In the genomic region with DNA sequence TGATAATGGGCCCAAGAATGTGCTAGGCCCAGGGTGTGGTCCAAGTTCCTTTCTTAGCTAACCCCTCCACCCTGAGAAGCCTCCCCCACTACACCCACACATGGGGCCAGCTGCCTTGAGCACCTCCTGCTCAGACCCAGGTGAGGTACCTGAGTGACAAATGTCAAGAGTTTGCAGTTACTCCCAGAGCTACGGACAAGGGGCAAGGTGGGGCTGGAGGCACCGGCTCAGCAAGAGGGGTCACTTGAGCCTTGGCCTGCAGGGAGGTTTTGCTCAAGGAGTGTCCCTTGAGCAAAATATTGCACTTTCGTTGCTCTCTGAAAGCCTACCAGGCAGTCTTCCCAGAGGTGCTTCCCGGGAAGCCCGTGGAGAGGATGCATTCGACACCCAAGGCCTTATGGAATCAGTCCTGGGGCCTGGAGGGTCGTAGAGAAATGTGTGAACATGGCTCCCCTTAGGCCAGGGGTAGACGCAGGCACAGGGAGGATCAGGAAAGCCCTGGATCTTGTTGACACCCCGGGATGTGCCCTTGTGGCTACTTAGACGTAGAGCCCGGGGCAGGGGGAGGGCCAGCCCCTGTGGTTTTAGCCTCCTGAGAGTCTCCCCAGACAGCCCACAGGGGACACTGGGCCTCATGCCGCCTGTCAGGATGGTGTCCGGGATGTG, we compare ENCODE assay signal across 30 cellular contexts.
DNase-seq lines count a peak whose midpoint lies in the region; ATAC-seq, FAIRE-seq and TF ChIP-seq lines count a peak whose summit lies in the region.
"Had no signal": no experiment of that assay in that cellular context is flagged by ENCODE, and none has a peak within 500 bp of the region (broad histone marks: within the 10 kb centered on the region; RNA-seq: fewer than 3 reads in every experiment).

No MANE protein-coding gene starts in this region.

- no peaks in the 10 kb centered on the region for H3K4me1 ChIP-seq in right lobe of liver
- peaks cover 39% of the 10 kb centered on the region for H3K4me1 ChIP-seq in HepG2 (ENCODE audit: insufficient read depth, low read length)
- H3K4me1 ChIP-seq in ovary (ENCODE audit: insufficient read depth), result no peaks in the 10 kb centered on the region
- H3K4me1 ChIP-seq in mesenchymal stem cell (ENCODE audit: control insufficient read depth, insufficient read depth, low read depth, low read length), result peaks cover 2% of the 10 kb centered on the region

- TF ChIP-seq CTCF in right lobe of liver (IDR thresholded peaks at IDR 0.05) (no peak), HepG2 (CRISPR knock-in tag; IDR thresholded peaks at IDR 0.05) (no peak), ovary (IDR thresholded peaks at IDR 0.05) (no peak)

- H3K27me3 ChIP-seq in right lobe of liver (no peaks in the 10 kb centered on the region), HepG2 (ENCODE audit: control insufficient read depth in 1 of 2, insufficient read depth in 2 of 2, low read length in 2 of 2) (peaks cover 12 to 55% of the 10 kb centered on the region in 2 experiments), ovary (no peaks in the 10 kb centered on the region), mesenchymal stem cell (ENCODE audit: control insufficient read depth in 1 of 2, insufficient read depth in 1 of 2, low read length in 2 of 2) (peaks cover 0 to 37% of the 10 kb centered on the region in 2 experiments)

- H3K36me3 ChIP-seq in right lobe of liver (no peaks in the 10 kb centered on the region), HepG2 (replicated peaks in 1 of 2; ENCODE audit: control insufficient read depth in 1 of 2, insufficient read depth in 2 of 2, low read length in 2 of 2) (no peaks in the 10 kb centered on the region), ovary (no peaks in the 10 kb centered on the region), mesenchymal stem cell (ENCODE audit: control insufficient read depth in 1 of 2, insufficient read depth in 2 of 2, low read depth in 1 of 2, low read length in 2 of 2) (no peaks in the 10 kb centered on the region)
- H3K36me3 ChIP-seq: thoracic aorta had no signal

- no peaks in the 10 kb centered on the region for H3K9me3 ChIP-seq in right lobe of liver
- peaks cover 8% of the 10 kb centered on the region; the same call in 1 of the 2 replicates for H3K9me3 ChIP-seq in HepG2 (ENCODE audit: low read length)
- H3K9me3 ChIP-seq in ovary, result no peaks in the 10 kb centered on the region
- no peaks in the 10 kb centered on the region for H3K9me3 ChIP-seq in mesenchymal stem cell (ENCODE audit: control insufficient read depth, low read length)
- H3K9me3 ChIP-seq: thoracic aorta had no signal

- H3K27ac ChIP-seq in right lobe of liver (no peak overlapping the region), HepG2 (ENCODE audit: extremely low read length, insufficient read depth, low read length) (no peak overlapping the region), ovary (no peak overlapping the region), mesenchymal stem cell (ENCODE audit: low read length, poor library complexity, severe bottlenecking) (no peak overlapping the region)
- H3K27ac ChIP-seq: epithelial cell of prostate, KMS-11, thoracic aorta had no signal

- POLR2A ChIA-PET in HepG2 (lab: Yijun Ruan, JAX), result no interaction called here

- intact Hi-C loops in right lobe of liver (cut with DNase I) (no loop called here), HepG2 (cut with micrococcal nuclease; ENCODE audit: unreplicated experiment) (no loop called here), ovary (cut with DNase I) (no loop called here)

- H2AFZ ChIP-seq in HepG2 (ENCODE audit: low read length) (no peak overlapping the region), mesenchymal stem cell (ENCODE audit: low read depth, low read length) (no peak overlapping the region)

- TF ChIP-seq POLR2A in right lobe of liver (IDR thresholded peaks at IDR 0.05), result no peak
- TF ChIP-seq POLR2A in HepG2 (IDR thresholded peaks at IDR 0.05; ENCODE audit: insufficient read depth in 1 of 2, low read depth in 2 of 2, low read length in 2 of 2), result no peak
- TF ChIP-seq POLR2A in ovary (IDR thresholded peaks at IDR 0.05), result no peak

- no peak overlapping the region for H3K4me3 ChIP-seq in right lobe of liver
- H3K4me3 ChIP-seq in HepG2 (replicated peaks in 1 of 3; ENCODE audit: insufficient read depth in 1 of 3, low read depth in 2 of 3, low read length in 3 of 3), result no peak overlapping the region
- no peak overlapping the region for H3K4me3 ChIP-seq in ovary
- H3K4me3 ChIP-seq in mesenchymal stem cell (ENCODE audit: insufficient read depth in 1 of 2, low read depth in 1 of 2, low read length in 2 of 2), result no peak overlapping the region
- H3K4me3 ChIP-seq: thoracic aorta had no signal

- H3K79me1 ChIP-seq in mesenchymal stem cell (replicated peaks; ENCODE audit: low read length, poor library complexity, severe bottlenecking), result no peaks in the 10 kb centered on the region

- H4K91ac ChIP-seq in mesenchymal stem cell (ENCODE audit: low read length), result no peak overlapping the region

- no peak for FAIRE-seq in HepG2 (lab: Jason Lieb, UNC)
- FAIRE-seq: bronchial epithelial cell, colon, GM19239, H1, small intestine had no signal

- no peak overlapping the region for H4K8ac ChIP-seq in mesenchymal stem cell (ENCODE audit: low read length)

- DNase-seq in right lobe of liver (peak in 2 of 3 donors; percentile 8 to 24), HepG2 (ENCODE audit: low spot score) (no peak), islet precursor cell (peak; percentile 45), ovary (peak in 3 of 5 donors; percentile 7 to 19 (median 17)), mesenchymal stem cell (no peak), DMS153 (lab: John Stamatoyannopoulos, UW) (no peak), NOMO-1 (lab: John Stamatoyannopoulos, UW; ENCODE audit: unreplicated experiment in 2 of 2) (no peak)
- DNase-seq: activated CD4-positive, alpha-beta memory T cell treated with anti-CD3 and anti-CD28 coated beads, Interleukin-2, amount 10 ng/mL, durations not matched to agents 7 days and 5 days; activated CD8-positive, alpha-beta memory T cell treated with anti-CD3 and anti-CD28 coated beads, Interleukin-2, amount 50 U/mL, for 48 hours; AML-193; amygdala; DMS 273 treated with DMSO at 0.1 percent for 48 hours; effector CD4-positive, alpha-beta T cell; hypothalamus; MM.1S; naive thymus-derived CD4-positive, alpha-beta T cell; NCI-H1417 treated with DMSO at 0.1 percent for 48 hours; NCI-H2029 treated with DMSO at 0.1 percent for 48 hours; NCI-H524 treated with DMSO at 0.1 percent for 48 hours; SIG-M5; small intestine; stimulated activated CD4-positive, alpha-beta T cell treated with anti-CD3 and anti-CD28 coated beads, Interleukin-1b, Interleukin-23, amount 100 ng/mL, for 48 hours had no signal

- H3K4me2 ChIP-seq in HepG2 (ENCODE audit: low read depth, low read length), result no peak overlapping the region
- H3K4me2 ChIP-seq in mesenchymal stem cell (ENCODE audit: low read length, poor library complexity, severe bottlenecking), result no peak overlapping the region
- H3K4me2 ChIP-seq: KMS-11 had no signal

- no peak overlapping the region for H2AK5ac ChIP-seq in mesenchymal stem cell (ENCODE audit: low read length, severe bottlenecking)

- H3K23ac ChIP-seq in mesenchymal stem cell (ENCODE audit: low read length in 2 of 2), result no peak overlapping the region

- H4K20me1 ChIP-seq in HepG2 (ENCODE audit: insufficient read depth, low read length), result no peaks in the 10 kb centered on the region

- no peak overlapping the region for H3K9ac ChIP-seq in HepG2 (ENCODE audit: insufficient read depth, low read depth, low read length)
- no peak overlapping the region for H3K9ac ChIP-seq in mesenchymal stem cell (ENCODE audit: low read length)
- H3K9ac ChIP-seq: KMS-11 had no signal

- no peak overlapping the region for H2BK120ac ChIP-seq in mesenchymal stem cell (ENCODE audit: low read depth, low read length)

- no peaks in the 10 kb centered on the region for H3K79me2 ChIP-seq in HepG2 (ENCODE audit: insufficient read depth, low read length)

- TF ChIP-seq EP300 in HepG2 (IDR thresholded peaks at IDR 0.05; ENCODE audit: low read depth in 2 of 2, low read length in 2 of 2) (no peak), HepG2 (CRISPR knock-in tag; IDR thresholded peaks at IDR 0.05; ENCODE audit: borderline replicate concordance) (no peak), ovary (IDR thresholded peaks at IDR 0.05) (no peak)

- H3K4ac ChIP-seq in mesenchymal stem cell (ENCODE audit: low read depth in 1 of 2, low read length in 2 of 2), result no peak overlapping the region

- no peak for ATAC-seq in right lobe of liver
- no peak for ATAC-seq in HepG2
- ATAC-seq in activated CD4-positive, CD25-positive, alpha-beta regulatory T cell treated with anti-CD3 and anti-CD28 coated beads, Interleukin-2, amount 50 U/mL, for 24 hours, result no peak
- ATAC-seq: naive thymus-derived CD4-positive, alpha-beta T cell had no signal

- no peak overlapping the region for H2BK5ac ChIP-seq in mesenchymal stem cell (ENCODE audit: low read depth, low read length, poor library complexity, severe bottlenecking)

- BruUV-seq in HepG2 (replicated peaks; lab: Mats Ljungman, UMichigan), result no TSS peak

- H3K14ac ChIP-seq in mesenchymal stem cell (ENCODE audit: low read length in 2 of 2), result no peak overlapping the region

- no peak overlapping the region for H3K18ac ChIP-seq in mesenchymal stem cell (ENCODE audit: low read depth in 1 of 2, low read length in 2 of 2)

- in situ Hi-C loops in HepG2 (cut with HindIII; ENCODE audit: extremely low pct_ligation_motif_present, low pct_unique_long_range_greater_than_20kb), result no loop called here

- CTCF ChIA-PET in HepG2 (lab: Yijun Ruan, JAX; ENCODE audit: low intra/inter-chr PET ratio, low total read pairs), result no interaction called here

- TF ChIP-seq RAD21 in HepG2 (CRISPR knock-in tag; IDR thresholded peaks at IDR 0.05), result no peak

- H2BK15ac ChIP-seq in mesenchymal stem cell (ENCODE audit: low read depth, poor library complexity, severe bottlenecking), result no peak overlapping the region

- no peak overlapping the region for H2BK12ac ChIP-seq in mesenchymal stem cell (ENCODE audit: low read length in 2 of 2)

- WGBS in right lobe of liver (ENCODE audit: insufficient coverage, low coverage, low lambda C conversion rate, missing lambda C conversion rate), result no CpG with 5 or more reads among the region's 13 CpGs
- WGBS in HepG2 (ENCODE audit: low lambda C conversion rate), result 55% methylated on average over 7 of the region's 13 CpGs
- 87 to 89% (median 88%) methylated on average over 13 of the region's 13 CpGs for WGBS in ovary, 3 donors
- WGBS in mesenchymal stem cell, result 92% methylated on average over 13 of the region's 13 CpGs

Comparison
In these comparisons a context has a peak if more than half of its experiments do, and no peak if none do; other contexts are left out.
1. DNase-seq: peak in right lobe of liver (2 of 3), islet precursor cell (single experiment) and ovary (3 of 5); none in HepG2 (single experiment), mesenchymal stem cell (single experiment), DMS153 (single experiment) and NOMO-1 (0 of 2).